In the genomic region with DNA sequence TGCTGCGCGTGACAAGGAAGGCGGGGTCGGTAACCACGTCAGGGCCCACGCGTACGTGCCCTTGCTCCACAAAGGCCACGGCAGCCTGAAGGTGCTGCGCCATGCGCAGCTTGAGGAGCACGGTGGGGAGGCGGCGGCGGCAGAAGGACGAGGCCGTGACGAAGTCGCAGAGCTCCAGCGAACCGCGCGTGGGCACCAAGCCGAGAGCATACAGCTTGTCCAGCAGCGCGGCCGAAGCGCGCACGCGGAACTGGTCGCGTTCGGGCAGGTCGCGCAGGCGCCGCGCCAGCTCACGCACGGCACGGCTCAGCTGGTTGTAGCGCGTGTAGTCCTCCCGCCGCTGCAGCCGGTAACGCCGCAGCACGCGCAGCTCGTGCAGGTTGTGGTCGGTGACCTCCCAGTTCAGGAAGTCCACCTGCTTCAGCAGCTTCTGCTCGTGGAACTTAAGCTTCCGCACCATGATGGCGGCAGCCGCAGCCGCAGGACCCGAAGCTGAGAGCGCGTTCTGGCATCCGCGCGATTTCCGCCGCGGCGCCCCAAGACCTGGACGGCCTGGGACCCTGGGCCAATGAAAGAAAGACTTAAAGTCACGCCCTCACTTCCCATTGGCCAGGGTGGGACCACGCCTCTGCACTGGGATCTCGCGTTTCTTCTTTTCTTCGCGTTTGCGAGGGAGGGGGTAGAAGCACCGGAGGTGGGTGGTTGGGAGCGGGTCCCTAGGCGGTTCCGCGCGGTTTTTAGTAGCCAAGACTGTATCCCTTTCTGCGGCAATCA, we compare ENCODE assay signal across 1 cellular context.
A peak's percentile ranks its signal among the peaks of the same experiment; 100 is the strongest.
TF ChIP-seq lines count a peak whose summit lies in the region.

Gene IMP3 (minus strand): TSS at position 516 of the 774 bp plus-strand sequence. CDS start 56 bp downstream, at position 460.

TF ChIP-seq in HepG2, 621 proteins besides CTCF, POLR2A, EP300 and RAD21 (continued from another document and continues in another):
- no peak for TF ChIP-seq PCBP2 (optimal IDR thresholded peaks at IDR 0.05; ENCODE audit: low read depth, low read length, poor library complexity, severe bottlenecking)
- TF ChIP-seq ARNT2 (CRISPR knock-in tag; IDR thresholded peaks at IDR 0.05; ENCODE audit: low read depth), result peak; percentile 86
- no peak for TF ChIP-seq RCOR2 (CRISPR knock-in tag; IDR thresholded peaks at IDR 0.05)
- peak; percentile 93 for TF ChIP-seq HDAC1 (CRISPR knock-in tag; IDR thresholded peaks at IDR 0.05)
- TF ChIP-seq, protein P1, sequence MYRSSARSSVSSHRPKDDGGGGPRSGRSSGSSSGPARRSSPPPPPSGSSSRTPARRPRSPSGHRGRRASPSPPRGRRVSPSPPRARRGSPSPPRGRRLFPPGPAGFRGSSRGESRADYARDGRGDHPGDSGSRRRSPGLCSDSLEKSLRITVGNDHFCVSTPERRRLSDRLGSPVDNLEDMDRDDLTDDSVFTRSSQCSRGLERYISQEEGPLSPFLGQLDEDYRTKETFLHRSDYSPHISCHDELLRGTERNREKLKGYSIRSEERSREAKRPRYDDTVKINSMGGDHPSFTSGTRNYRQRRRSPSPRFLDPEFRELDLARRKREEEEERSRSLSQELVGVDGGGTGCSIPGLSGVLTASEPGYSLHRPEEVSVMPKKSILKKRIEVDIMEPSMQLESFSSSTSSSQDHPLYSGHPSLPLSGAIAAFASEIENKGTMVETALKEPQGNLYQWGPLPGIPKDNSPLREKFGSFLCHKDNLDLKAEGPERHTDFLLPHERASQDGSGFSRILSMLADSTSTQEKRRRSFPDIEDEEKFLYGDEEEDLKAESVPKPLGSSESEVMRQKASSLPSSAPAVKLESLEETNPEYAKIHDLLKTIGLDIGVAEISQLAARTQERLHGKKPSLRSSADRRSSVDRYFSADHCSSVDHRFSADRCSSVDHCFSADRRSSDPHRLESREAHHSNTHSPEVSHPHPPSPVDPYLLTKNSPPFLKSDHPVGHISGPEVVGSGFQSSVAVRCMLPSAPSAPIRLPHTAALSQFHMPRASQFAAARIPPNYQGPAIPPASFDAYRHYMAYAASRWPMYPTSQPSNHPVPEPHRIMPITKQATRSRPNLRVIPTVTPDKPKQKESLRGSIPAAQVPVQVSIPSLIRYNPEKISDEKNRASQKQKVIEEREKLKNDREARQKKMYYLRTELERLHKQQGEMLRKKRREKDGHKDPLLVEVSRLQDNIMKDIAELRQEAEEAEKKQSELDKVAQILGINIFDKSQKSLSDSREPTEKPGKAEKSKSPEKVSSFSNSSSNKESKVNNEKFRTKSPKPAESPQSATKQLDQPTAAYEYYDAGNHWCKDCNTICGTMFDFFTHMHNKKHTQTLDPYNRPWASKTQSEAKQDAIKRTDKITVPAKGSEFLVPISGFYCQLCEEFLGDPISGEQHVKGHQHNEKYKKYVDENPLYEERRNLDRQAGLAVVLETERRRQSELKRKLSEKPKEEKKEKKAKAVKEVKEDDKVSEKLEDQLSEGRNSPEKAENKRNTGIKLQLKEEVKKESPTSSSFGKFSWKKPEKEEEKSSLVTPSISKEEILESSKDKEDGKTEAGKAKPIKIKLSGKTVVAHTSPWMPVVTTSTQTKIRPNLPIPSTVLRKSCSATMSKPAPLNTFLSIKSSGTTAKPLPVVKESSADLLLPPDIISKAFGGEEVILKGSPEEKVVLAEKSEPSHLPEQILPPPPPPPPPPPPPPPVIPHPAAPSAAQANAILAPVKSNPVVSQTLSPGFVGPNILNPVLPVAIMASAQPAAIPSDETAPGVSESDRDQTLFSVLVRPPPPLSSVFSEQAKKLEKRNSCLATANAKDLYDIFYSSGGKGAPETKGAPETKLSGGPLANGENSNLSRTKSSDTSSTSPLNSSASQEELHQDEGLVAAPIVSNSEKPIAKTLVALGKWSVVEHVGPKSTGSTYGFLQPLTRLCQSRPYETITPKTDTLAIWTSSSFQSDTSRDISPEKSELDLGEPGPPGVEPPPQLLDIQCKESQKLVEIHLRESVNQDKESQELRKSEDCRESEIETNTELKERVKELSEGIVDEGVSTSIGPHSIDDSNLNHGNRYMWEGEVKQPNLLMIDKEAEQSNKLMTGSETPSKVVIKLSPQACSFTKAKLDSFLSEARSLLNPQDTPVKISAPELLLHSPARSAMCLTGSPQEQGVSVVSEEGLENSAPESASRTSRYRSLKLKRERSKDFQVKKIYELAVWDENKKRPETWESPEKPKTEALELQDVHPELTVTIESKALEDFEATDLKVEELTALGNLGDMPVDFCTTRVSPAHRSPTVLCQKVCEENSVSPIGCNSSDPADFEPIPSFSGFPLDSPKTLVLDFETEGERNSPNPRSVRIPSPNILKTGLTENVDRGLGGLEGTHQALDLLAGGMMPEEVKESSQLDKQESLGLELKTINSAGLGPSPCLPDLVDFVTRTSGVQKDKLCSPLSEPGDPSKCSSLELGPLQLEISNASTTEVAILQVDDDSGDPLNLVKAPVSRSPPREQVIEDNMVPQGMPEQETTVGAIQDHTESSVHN (CRISPR knock-in tag; IDR thresholded peaks at IDR 0.05), result peak; percentile 94; the same call in 1 of the 2 replicates
- no peak for TF ChIP-seq ZNF878 (CRISPR knock-in tag; IDR thresholded peaks at IDR 0.05)
- no peak for TF ChIP-seq ZNF234 (CRISPR knock-in tag; conservative IDR thresholded peaks at IDR 0.05)
- peak; percentile 25; the same call in 1 of the 2 replicates for TF ChIP-seq AHR (CRISPR knock-in tag; IDR thresholded peaks at IDR 0.05)
- TF ChIP-seq ZNF768 (CRISPR knock-in tag; IDR thresholded peaks at IDR 0.05), result peak; percentile 86
- TF ChIP-seq FOXK2 (IDR thresholded peaks at IDR 0.05), result no peak
- TF ChIP-seq RORA (CRISPR knock-in tag; IDR thresholded peaks at IDR 0.05), result no peak
- TF ChIP-seq AGO1 (IDR thresholded peaks at IDR 0.05; ENCODE audit: low read depth, low read length, poor library complexity, severe bottlenecking), result peak; percentile 73
- TF ChIP-seq ZNF709 (CRISPR knock-in tag; IDR thresholded peaks at IDR 0.05), result peak; percentile 73; the same call in 1 of the 2 replicates
- peak; percentile 10 for TF ChIP-seq TFE3 (CRISPR knock-in tag; IDR thresholded peaks at IDR 0.05)
- TF ChIP-seq HNRNPLL (IDR thresholded peaks at IDR 0.05; ENCODE audit: low read depth, low read length, poor library complexity, severe bottlenecking), result peak; percentile 91
- peak; percentile 86; the same call in 1 of the 2 replicates for TF ChIP-seq ZNF589 (CRISPR knock-in tag; conservative IDR thresholded peaks at IDR 0.05)
- TF ChIP-seq SRSF1 (optimal IDR thresholded peaks at IDR 0.05; ENCODE audit: low read depth, low read length), result peak; percentile 70
- 0 out of 2 replicates have a peak, but pooled peaks have one; percentile 77 for TF ChIP-seq ZNF251 (CRISPR knock-in tag; IDR thresholded peaks at IDR 0.05)
- no peak for TF ChIP-seq ELF4 (CRISPR knock-in tag; IDR thresholded peaks at IDR 0.05; ENCODE audit: borderline replicate concordance)
- TF ChIP-seq, protein P2, sequence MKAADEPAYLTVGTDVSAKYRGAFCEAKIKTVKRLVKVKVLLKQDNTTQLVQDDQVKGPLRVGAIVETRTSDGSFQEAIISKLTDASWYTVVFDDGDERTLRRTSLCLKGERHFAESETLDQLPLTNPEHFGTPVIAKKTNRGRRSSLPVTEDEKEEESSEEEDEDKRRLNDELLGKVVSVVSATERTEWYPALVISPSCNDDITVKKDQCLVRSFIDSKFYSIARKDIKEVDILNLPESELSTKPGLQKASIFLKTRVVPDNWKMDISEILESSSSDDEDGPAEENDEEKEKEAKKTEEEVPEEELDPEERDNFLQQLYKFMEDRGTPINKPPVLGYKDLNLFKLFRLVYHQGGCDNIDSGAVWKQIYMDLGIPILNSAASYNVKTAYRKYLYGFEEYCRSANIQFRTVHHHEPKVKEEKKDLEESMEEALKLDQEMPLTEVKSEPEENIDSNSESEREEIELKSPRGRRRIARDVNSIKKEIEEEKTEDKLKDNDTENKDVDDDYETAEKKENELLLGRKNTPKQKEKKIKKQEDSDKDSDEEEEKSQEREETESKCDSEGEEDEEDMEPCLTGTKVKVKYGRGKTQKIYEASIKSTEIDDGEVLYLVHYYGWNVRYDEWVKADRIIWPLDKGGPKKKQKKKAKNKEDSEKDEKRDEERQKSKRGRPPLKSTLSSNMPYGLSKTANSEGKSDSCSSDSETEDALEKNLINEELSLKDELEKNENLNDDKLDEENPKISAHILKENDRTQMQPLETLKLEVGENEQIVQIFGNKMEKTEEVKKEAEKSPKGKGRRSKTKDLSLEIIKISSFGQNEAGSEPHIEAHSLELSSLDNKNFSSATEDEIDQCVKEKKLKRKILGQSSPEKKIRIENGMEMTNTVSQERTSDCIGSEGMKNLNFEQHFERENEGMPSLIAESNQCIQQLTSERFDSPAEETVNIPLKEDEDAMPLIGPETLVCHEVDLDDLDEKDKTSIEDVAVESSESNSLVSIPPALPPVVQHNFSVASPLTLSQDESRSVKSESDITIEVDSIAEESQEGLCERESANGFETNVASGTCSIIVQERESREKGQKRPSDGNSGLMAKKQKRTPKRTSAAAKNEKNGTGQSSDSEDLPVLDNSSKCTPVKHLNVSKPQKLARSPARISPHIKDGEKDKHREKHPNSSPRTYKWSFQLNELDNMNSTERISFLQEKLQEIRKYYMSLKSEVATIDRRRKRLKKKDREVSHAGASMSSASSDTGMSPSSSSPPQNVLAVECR (CRISPR knock-in tag; IDR thresholded peaks at IDR 0.05; ENCODE audit: borderline replicate concordance), result peak; percentile 97
- TF ChIP-seq RBFOX2 (IDR thresholded peaks at IDR 0.05; ENCODE audit: low read depth, low read length), result peak; percentile 98
- peak; percentile 99 for TF ChIP-seq TAF1 (CRISPR knock-in tag; IDR thresholded peaks at IDR 0.05)
- peak; percentile 49 for TF ChIP-seq CBX1 (IDR thresholded peaks at IDR 0.05; ENCODE audit: low read depth)
- peak; percentile 74; the same call in 1 of the 2 replicates for TF ChIP-seq SMAD9 (CRISPR knock-in tag; IDR thresholded peaks at IDR 0.05)
- peak; percentile 87; the same call in 1 of the 2 replicates for TF ChIP-seq SATB2 (CRISPR knock-in tag; IDR thresholded peaks at IDR 0.05)
- TF ChIP-seq ZNF367 (CRISPR knock-in tag; IDR thresholded peaks at IDR 0.05; ENCODE audit: borderline replicate concordance), result peak; percentile 71; the same call in 1 of the 2 replicates
- TF ChIP-seq, protein P3, sequence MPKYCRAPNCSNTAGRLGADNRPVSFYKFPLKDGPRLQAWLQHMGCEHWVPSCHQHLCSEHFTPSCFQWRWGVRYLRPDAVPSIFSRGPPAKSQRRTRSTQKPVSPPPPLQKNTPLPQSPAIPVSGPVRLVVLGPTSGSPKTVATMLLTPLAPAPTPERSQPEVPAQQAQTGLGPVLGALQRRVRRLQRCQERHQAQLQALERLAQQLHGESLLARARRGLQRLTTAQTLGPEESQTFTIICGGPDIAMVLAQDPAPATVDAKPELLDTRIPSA (CRISPR knock-in tag; IDR thresholded peaks at IDR 0.05; ENCODE audit: borderline replicate concordance), result 0 out of 2 replicates have a peak, but pooled peaks have one; percentile 85
- peak; percentile 98 for TF ChIP-seq DMAP1 (CRISPR knock-in tag; IDR thresholded peaks at IDR 0.05)
- no peak for TF ChIP-seq ZFP62 (CRISPR knock-in tag; IDR thresholded peaks at IDR 0.05)
- peak; percentile 94; the same call in 1 of the 2 replicates for TF ChIP-seq ZNF232 (CRISPR knock-in tag; IDR thresholded peaks at IDR 0.05; ENCODE audit: borderline replicate concordance)
- no peak for TF ChIP-seq ZNF207 (IDR thresholded peaks at IDR 0.05; ENCODE audit: borderline replicate concordance)
- TF ChIP-seq NONO (IDR thresholded peaks at IDR 0.05), result no peak
- peak; percentile 98 for TF ChIP-seq NONO (CRISPR knock-in tag; conservative IDR thresholded peaks at IDR 0.05)
- peak; percentile 92 for TF ChIP-seq REPIN1 (CRISPR knock-in tag; IDR thresholded peaks at IDR 0.05; ENCODE audit: borderline replicate concordance, low read depth)
- no peak; the same call in 1 of the 2 replicates for TF ChIP-seq FOXA3 (CRISPR knock-in tag; IDR thresholded peaks at IDR 0.05)
- peak; percentile 80 for TF ChIP-seq TBX2 (CRISPR knock-in tag; IDR thresholded peaks at IDR 0.05; ENCODE audit: borderline replicate concordance)
- TF ChIP-seq ZNF138 (CRISPR knock-in tag; IDR thresholded peaks at IDR 0.05; ENCODE audit: low read depth), result peak; percentile 89; the same call in 1 of the 2 replicates
- TF ChIP-seq, protein P4, sequence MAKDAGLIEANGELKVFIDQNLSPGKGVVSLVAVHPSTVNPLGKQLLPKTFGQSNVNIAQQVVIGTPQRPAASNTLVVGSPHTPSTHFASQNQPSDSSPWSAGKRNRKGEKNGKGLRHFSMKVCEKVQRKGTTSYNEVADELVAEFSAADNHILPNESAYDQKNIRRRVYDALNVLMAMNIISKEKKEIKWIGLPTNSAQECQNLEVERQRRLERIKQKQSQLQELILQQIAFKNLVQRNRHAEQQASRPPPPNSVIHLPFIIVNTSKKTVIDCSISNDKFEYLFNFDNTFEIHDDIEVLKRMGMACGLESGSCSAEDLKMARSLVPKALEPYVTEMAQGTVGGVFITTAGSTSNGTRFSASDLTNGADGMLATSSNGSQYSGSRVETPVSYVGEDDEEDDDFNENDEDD (CRISPR knock-in tag; IDR thresholded peaks at IDR 0.05; ENCODE audit: borderline replicate concordance), result peak; percentile 84; the same call in 1 of the 2 replicates
- TF ChIP-seq ARID3A (IDR thresholded peaks at IDR 0.05; ENCODE audit: low read depth, low read length), result no peak
- peak; percentile 46 for TF ChIP-seq ZNF7 (CRISPR knock-in tag; IDR thresholded peaks at IDR 0.05)
